ENCODE assay signal across 8 cellular contexts in the genomic region with DNA sequence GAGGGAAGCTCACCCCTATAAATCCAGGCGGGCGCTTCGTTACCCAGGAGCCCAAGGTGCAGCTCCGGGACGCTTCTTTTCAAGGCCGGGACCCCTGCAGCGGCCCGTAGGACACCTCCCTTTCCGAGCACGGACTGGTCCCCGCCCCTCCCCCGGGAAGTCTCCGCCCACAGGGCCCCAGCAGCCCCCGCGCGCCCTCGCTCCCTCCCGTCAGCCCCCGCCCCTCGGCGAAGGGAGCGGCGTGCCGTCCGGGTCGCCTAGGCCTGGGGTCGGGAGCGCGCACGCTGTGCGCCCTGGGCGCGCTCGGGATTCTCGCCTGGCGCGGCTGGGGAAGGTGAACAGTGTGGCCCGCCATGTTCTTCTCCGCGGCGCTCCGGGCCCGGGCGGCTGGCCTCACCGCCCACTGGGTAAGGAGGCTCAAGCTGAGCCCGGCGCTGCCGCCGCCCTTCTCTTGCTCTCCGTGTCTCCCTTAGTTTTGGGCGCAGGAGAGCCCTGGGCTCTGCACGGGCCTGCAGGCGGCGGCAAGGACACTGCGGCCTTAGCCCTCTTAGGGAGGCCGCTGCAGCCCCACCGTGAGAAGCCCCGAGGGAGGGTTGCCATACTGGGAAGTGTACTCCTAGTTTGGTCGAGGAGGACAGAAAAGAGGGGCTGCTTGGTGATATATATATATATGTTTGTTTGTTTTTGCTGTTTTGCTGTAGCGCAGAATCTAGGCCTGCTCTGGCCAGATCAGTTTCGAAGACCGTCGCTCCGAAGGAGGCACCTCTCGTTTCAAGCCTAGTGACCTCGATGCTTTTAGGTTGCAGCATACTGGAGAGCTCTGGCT.
DNase-seq lines count a peak whose midpoint lies in the region; ATAC-seq lines count a peak whose summit lies in the region.

A gene (plus strand): TSS at position 309 of the 826 bp plus-strand sequence. CDS start 45 bp downstream, at position 354.

- H3K9me3 ChIP-seq in BLaER1, result no peaks in the 10 kb centered on the region

- H3K9ac ChIP-seq in BLaER1, result peak within 1 kb of the TSS; percentile 95

- H3K36me3 ChIP-seq in BLaER1, result peaks cover 15% of the 10 kb centered on the region; the same call in 1 of the 2 replicates

- no peaks in the 10 kb centered on the region for H3K27me3 ChIP-seq in BLaER1

- peaks cover 45% of the 10 kb centered on the region for H3K4me1 ChIP-seq in BLaER1

- peaks cover 46% of the 10 kb centered on the region for H4K20me1 ChIP-seq in BLaER1

- H3K27ac ChIP-seq in BLaER1, result peak within 1 kb of the TSS; percentile 96
- peak within 1 kb of the TSS; percentile 96 for H3K27ac ChIP-seq in cingulate gyrus (ENCODE audit: low read depth, low read length)

- peak; percentile 68 to 94 for DNase-seq in NCI-H526 (lab: John Stamatoyannopoulos, UW)
- peak; percentile 98 for DNase-seq in activated CD4-positive, alpha-beta T cell treated with anti-CD3 and anti-CD28 coated beads for 48 hours
- DNase-seq in kidney tubule cell (ENCODE audit: low spot score), result peak; percentile 95
- peak; percentile 91 to 96 for DNase-seq in stimulated activated CD4-positive, alpha-beta T cell treated with anti-CD3 and anti-CD28 coated beads, Interleukin-1b, Interleukin-23, amount 100 ng/mL, for 1 hour (ENCODE audit: low read depth in 2 of 2)

- ATAC-seq in GM19328 (IDR thresholded peaks at IDR 0.05; ENCODE audit: unreplicated experiment) (peak; percentile 90), HG03469 (IDR thresholded peaks at IDR 0.05; ENCODE audit: unreplicated experiment) (peak; percentile 83)

- peak within 1 kb of the TSS; percentile 76 for H3K4me3 ChIP-seq in BLaER1

- H3K4me2 ChIP-seq in BLaER1, result peak within 1 kb of the TSS; percentile 97

Comparison
In these comparisons a context has a peak if more than half of its experiments do, and no peak if none do; other contexts are left out.
1. Peak in every context shown above with its lines: DNase-seq, ATAC-seq, H3K4me3 ChIP-seq and H3K27ac ChIP-seq.